In genomic region chr4:168264903-168265302, GRCh38 we compare ENCODE assay signal across 18 cellular contexts. TPM values are rescaled to one million over a fixed set of nuclear protein-coding genes. Genes with fewer than 3 reads are reported as not detected.
A peak's percentile ranks its signal among the peaks of the same experiment; 100 is the strongest.
DNase-seq lines count a peak whose midpoint lies in the region; ATAC-seq and TF ChIP-seq lines count a peak whose summit lies in the region.
"Had no signal": no experiment of that assay in that cellular context is flagged by ENCODE, and none has a peak within 500 bp of the region (broad histone marks: within the 10 kb centered on the region; RNA-seq: fewer than 3 reads in every experiment).

No MANE protein-coding gene starts in this region.

- no peaks in the 10 kb centered on the region for H4K20me1 ChIP-seq in PC-3 (ENCODE audit: low read length)

- no peaks in the 10 kb centered on the region for H3K79me2 ChIP-seq in PC-3 (ENCODE audit: low read length)

- CTCF ChIA-PET in PC-3 (lab: Charles Lee), result no interaction called here

- intact Hi-C loops in right cardiac atrium (cut with DNase I) (no loop called here), PC-3 (cut with micrococcal nuclease) (no loop called here)

- no peaks in the 10 kb centered on the region for H3K9me3 ChIP-seq in right cardiac atrium (ENCODE audit: control insufficient read depth, low read length)
- H3K9me3 ChIP-seq in PC-3 (ENCODE audit: low read length), result no peaks in the 10 kb centered on the region
- H3K9me3 ChIP-seq: esophagus squamous epithelium, mucosa of descending colon had no signal

- peak; percentile 36 for DNase-seq in D341Med (ENCODE audit: low spot score)
- DNase-seq in NCI-H146 (lab: John Stamatoyannopoulos, UW), result peak; percentile 54
- DNase-seq in OCI-M1 (lab: John Stamatoyannopoulos, UW), result peak; percentile 16
- DNase-seq in right cardiac atrium, result no peak
- DNase-seq in PC-3, result no peak
- DNase-seq in substantia nigra (lab: John Stamatoyannopoulos, UW), result no peak
- no peak for DNase-seq in anterior cingulate cortex (lab: John Stamatoyannopoulos, UW)
- DNase-seq: activated CD4-positive, alpha-beta T cell treated with anti-CD3 and anti-CD28 coated beads for 4 hours; activated CD8-positive, alpha-beta memory T cell treated with anti-CD3 and anti-CD28 coated beads, Interleukin-2, amount 50 U/mL, for 48 hours; activated naive CD4-positive, alpha-beta T cell treated with anti-CD3 and anti-CD28 coated beads, Interleukin-2, amount 10 ng/mL, durations not matched to agents 7 days and 5 days; dorsolateral prefrontal cortex; esophagus squamous epithelium; hippocampal formation; mucosa of descending colon; MV-4-11; stimulated activated naive CD8-positive, alpha-beta T cell treated with anti-CD3 and anti-CD28 coated beads, Interleukin-15, Interleukin-2, amounts not matched to agents 100 U/mL and 50 U/mL, for 24 hours; T-helper 2 cell had no signal

- TF ChIP-seq CTCF in PC-3 (conservative IDR thresholded peaks at IDR 0.05; ENCODE audit: low read depth, low read length), result no peak

- no peak overlapping the region for H3K4me2 ChIP-seq in PC-3 (ENCODE audit: low read length)

- no peaks in the 10 kb centered on the region for H3K27me3 ChIP-seq in right cardiac atrium (ENCODE audit: control insufficient read depth, insufficient read depth)
- H3K27me3 ChIP-seq in PC-3 (ENCODE audit: low read length), result no peaks in the 10 kb centered on the region
- H3K27me3 ChIP-seq: dorsolateral prefrontal cortex, esophagus squamous epithelium had no signal

- H3K4me3 ChIP-seq in right cardiac atrium (ENCODE audit: low read length), result no peak overlapping the region
- no peak overlapping the region for H3K4me3 ChIP-seq in PC-3 (ENCODE audit: low read length)
- H3K4me3 ChIP-seq: dorsolateral prefrontal cortex, esophagus squamous epithelium, mucosa of descending colon had no signal

- no peaks in the 10 kb centered on the region for H3K9me2 ChIP-seq in PC-3 (replicated peaks; ENCODE audit: low read length)

- H3F3A ChIP-seq in PC-3 (ENCODE audit: low read length, unreplicated experiment), result no peaks in the 10 kb centered on the region

- no peak overlapping the region for H2AFZ ChIP-seq in PC-3 (ENCODE audit: low read length)

- H3K36me3 ChIP-seq in PC-3 (ENCODE audit: low read depth, low read length), result no peaks in the 10 kb centered on the region

- H3K9ac ChIP-seq in PC-3 (ENCODE audit: low read length), result no peak overlapping the region

- H3K27ac ChIP-seq in right cardiac atrium (ENCODE audit: low read length) (no peak overlapping the region), PC-3 (ENCODE audit: low read length) (no peak overlapping the region), substantia nigra (ENCODE audit: low read depth, low read length, poor library complexity, severe bottlenecking) (no peak overlapping the region)
- H3K27ac ChIP-seq: dorsolateral prefrontal cortex, esophagus squamous epithelium had no signal

- 60% methylated on average over 3 of the region's 3 CpGs for WGBS in right cardiac atrium

- POLR2A ChIA-PET in PC-3 (lab: Charles Lee; ENCODE audit: unreplicated experiment), result no interaction called here

- ATAC-seq in right cardiac atrium, result peak; percentile 92 to 94
- ATAC-seq in PC-3, result no peak
- ATAC-seq in GM21447 (IDR thresholded peaks at IDR 0.05; ENCODE audit: unreplicated experiment), result no peak
- ATAC-seq: mucosa of descending colon; stimulated activated naive CD8-positive, alpha-beta T cell treated with anti-CD3 and anti-CD28 coated beads, Interleukin-15, Interleukin-2, amounts not matched to agents 100 U/mL and 50 U/mL, for 24 hours had no signal

- BruUV-seq in PC-3 (replicated peaks; lab: Mats Ljungman, UMichigan), result no TSS peak

- H3K4me1 ChIP-seq in right cardiac atrium (ENCODE audit: control insufficient read depth, insufficient read depth, low read length) (no peaks in the 10 kb centered on the region), PC-3 (ENCODE audit: insufficient read depth, low read length) (no peaks in the 10 kb centered on the region)
- H3K4me1 ChIP-seq: esophagus squamous epithelium had no signal

RNA-seq across cellular contexts. Expression of gene DDX60, which starts 53.6 kb away (rescaled TPM):
- 10 to 100 TPM in 2 of 4 donors, 1 to 10 TPM in 2; 9.2 to 14.7 (median 10.1) TPM for total RNA-seq in right cardiac atrium
- polyA plus RNA-seq in right cardiac atrium, result 4.6 TPM
- 3.2 and 6.3 TPM in 2 replicates for total RNA-seq in PC-3 (2014; rRNA removed)

Comparison
In these comparisons a context has a peak if more than half of its experiments do, and no peak if none do; other contexts are left out.
1. DNase-seq: peak in D341Med (single experiment), NCI-H146 (single experiment) and OCI-M1 (single experiment); none in right cardiac atrium (0 of 3), PC-3 (single experiment), substantia nigra (0 of 49) and anterior cingulate cortex (0 of 58).
2. ATAC-seq: peak in right cardiac atrium (2 of 2); none in PC-3 (single experiment) and GM21447 (single experiment).